In the genomic region with DNA sequence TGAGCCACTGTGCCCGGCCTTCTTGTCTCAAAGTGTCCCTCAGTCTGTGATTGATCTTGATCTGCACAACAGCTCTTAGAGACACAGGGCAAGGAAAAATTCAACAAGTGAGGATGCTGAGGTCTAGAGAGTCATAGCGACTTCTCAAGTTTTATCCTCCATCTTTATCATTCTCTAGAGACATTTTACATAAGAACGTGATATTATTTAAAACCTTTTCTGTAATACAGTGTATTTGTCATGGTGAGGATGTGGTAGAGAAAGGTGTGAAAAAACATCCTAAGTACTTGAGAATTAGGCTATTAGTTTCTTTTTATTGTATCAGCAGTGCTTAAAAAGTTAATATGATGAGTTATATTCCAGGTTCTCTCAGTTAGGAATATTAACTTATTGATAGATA, we compare ENCODE assay signal across 18 cellular contexts.
"Had no signal": no experiment of that assay in that cellular context is flagged by ENCODE, and none has a peak within 500 bp of the region (broad histone marks: within the 10 kb centered on the region; RNA-seq: fewer than 3 reads in every experiment).

No MANE protein-coding gene starts in this region.

- ATAC-seq: activated T-helper 17 cell treated with anti-CD3 and anti-CD28 coated beads, Interleukin-2, amount 50 U/mL, for 72 hours; gastrocnemius medialis had no signal

- DNase-seq: activated CD4-positive, alpha-beta memory T cell treated with anti-CD3 and anti-CD28 coated beads for 36 hours; activated CD4-positive, alpha-beta T cell treated with anti-CD3 and anti-CD28 coated beads, Interleukin-2, amount 10 ng/mL, durations not matched to agents 24 days and 14 days; activated CD4-positive, CD25-positive, alpha-beta regulatory T cell treated with anti-CD3 and anti-CD28 coated beads, Interleukin-2, amount 50 U/mL, for 72 hours; activated gamma-delta T cell treated with Interleukin-2 at 50 U/mL for 16 hours; activated naive CD4-positive, alpha-beta T cell treated with anti-CD3 and anti-CD28 coated beads, Interleukin-2, amount 50 U/mL, for 16 hours; activated T-cell treated with anti-CD3 and anti-CD28 coated beads for 4 hours; dermis blood vessel endothelial cell; effector CD4-positive, alpha-beta T cell; gastrocnemius medialis; glutamatergic neuron; islet precursor cell; left ventricle myocardium inferior; stimulated activated CD4-positive, alpha-beta T cell treated with anti-CD3 and anti-CD28 coated beads, Interleukin-15, amount 100 ng/mL, for 24 hours; stimulated activated CD4-positive, alpha-beta T cell treated with anti-CD3 and anti-CD28 coated beads, Interleukin-2, amount 100 ng/mL, for 24 hours; stimulated activated naive CD4-positive, alpha-beta T cell treated with Interleukin-2 at 50 U/mL for 16 hours; SW 1271 had no signal

- H3K4me3 Mint-ChIP-seq: activated CD4-positive, alpha-beta memory T cell treated with anti-CD3 and anti-CD28 coated beads for 36 hours; activated CD4-positive, alpha-beta T cell treated with anti-CD3 and anti-CD28 coated beads, Interleukin-2, amount 10 ng/mL, durations not matched to agents 24 days and 14 days; activated T-helper 17 cell treated with anti-CD3 and anti-CD28 coated beads, Interleukin-2, amount 50 U/mL, for 72 hours; neural progenitor cell had no signal

- H3K27me3 Mint-ChIP-seq: activated CD4-positive, alpha-beta memory T cell treated with anti-CD3 and anti-CD28 coated beads for 36 hours; activated CD4-positive, alpha-beta T cell treated with anti-CD3 and anti-CD28 coated beads, Interleukin-2, amount 10 ng/mL, durations not matched to agents 24 days and 14 days; activated T-helper 17 cell treated with anti-CD3 and anti-CD28 coated beads, Interleukin-2, amount 50 U/mL, for 72 hours had no signal

- H3K4me1 Mint-ChIP-seq: activated T-helper 17 cell treated with anti-CD3 and anti-CD28 coated beads, Interleukin-2, amount 50 U/mL, for 72 hours; neural progenitor cell had no signal

- H3K9me3 Mint-ChIP-seq: activated CD4-positive, alpha-beta memory T cell treated with anti-CD3 and anti-CD28 coated beads for 36 hours; activated CD4-positive, alpha-beta T cell treated with anti-CD3 and anti-CD28 coated beads, Interleukin-2, amount 10 ng/mL, durations not matched to agents 24 days and 14 days; activated T-helper 17 cell treated with anti-CD3 and anti-CD28 coated beads, Interleukin-2, amount 50 U/mL, for 72 hours had no signal

- H3K27ac Mint-ChIP-seq: activated CD4-positive, alpha-beta memory T cell treated with anti-CD3 and anti-CD28 coated beads for 36 hours; activated CD4-positive, alpha-beta T cell treated with anti-CD3 and anti-CD28 coated beads, Interleukin-2, amount 10 ng/mL, durations not matched to agents 24 days and 14 days; activated T-helper 17 cell treated with anti-CD3 and anti-CD28 coated beads, Interleukin-2, amount 50 U/mL, for 72 hours; neural progenitor cell had no signal
